2 cellular contexts compared by ENCODE assay signal in the genomic region with DNA sequence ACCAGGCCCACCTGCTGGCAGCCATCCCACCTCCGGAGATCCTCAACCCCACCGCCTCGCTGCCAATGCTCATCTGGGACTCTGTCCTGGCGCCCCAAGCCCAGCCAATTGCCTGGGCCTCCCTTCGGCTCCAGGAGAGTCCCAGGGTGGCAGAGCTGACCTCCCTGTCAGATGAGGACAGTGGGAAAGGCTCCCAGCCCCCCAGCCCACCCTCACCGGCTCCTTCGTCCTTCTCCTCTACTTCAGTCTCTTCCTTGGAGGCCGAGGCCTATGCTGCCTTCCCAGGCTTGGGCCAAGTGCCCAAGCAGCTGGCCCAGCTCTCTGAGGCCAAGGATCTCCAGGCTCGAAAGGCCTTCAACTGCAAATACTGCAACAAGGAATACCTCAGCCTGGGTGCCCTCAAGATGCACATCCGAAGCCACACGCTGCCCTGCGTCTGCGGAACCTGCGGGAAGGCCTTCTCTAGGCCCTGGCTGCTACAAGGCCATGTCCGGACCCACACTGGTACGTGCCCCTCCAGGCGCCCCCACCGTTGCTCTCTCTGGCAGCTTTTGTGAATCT.
TF ChIP-seq lines count a peak whose summit lies in the region.

No MANE protein-coding gene starts in this region.

TF ChIP-seq in K562, 482 proteins besides CTCF, POLR2A, EP300 and RAD21 (continued from another document):
- TF ChIP-seq, protein P1, sequence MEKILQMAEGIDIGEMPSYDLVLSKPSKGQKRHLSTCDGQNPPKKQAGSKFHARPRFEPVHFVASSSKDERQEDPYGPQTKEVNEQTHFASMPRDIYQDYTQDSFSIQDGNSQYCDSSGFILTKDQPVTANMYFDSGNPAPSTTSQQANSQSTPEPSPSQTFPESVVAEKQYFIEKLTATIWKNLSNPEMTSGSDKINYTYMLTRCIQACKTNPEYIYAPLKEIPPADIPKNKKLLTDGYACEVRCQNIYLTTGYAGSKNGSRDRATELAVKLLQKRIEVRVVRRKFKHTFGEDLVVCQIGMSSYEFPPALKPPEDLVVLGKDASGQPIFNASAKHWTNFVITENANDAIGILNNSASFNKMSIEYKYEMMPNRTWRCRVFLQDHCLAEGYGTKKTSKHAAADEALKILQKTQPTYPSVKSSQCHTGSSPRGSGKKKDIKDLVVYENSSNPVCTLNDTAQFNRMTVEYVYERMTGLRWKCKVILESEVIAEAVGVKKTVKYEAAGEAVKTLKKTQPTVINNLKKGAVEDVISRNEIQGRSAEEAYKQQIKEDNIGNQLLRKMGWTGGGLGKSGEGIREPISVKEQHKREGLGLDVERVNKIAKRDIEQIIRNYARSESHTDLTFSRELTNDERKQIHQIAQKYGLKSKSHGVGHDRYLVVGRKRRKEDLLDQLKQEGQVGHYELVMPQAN (IDR thresholded peaks at IDR 0.05; ENCODE audit: borderline replicate concordance) = no peak
- peak; percentile 45; the same call in 1 of the 2 replicates for TF ChIP-seq ZFX (CRISPR knock-in tag; IDR thresholded peaks at IDR 0.05)
- TF ChIP-seq, protein P2, sequence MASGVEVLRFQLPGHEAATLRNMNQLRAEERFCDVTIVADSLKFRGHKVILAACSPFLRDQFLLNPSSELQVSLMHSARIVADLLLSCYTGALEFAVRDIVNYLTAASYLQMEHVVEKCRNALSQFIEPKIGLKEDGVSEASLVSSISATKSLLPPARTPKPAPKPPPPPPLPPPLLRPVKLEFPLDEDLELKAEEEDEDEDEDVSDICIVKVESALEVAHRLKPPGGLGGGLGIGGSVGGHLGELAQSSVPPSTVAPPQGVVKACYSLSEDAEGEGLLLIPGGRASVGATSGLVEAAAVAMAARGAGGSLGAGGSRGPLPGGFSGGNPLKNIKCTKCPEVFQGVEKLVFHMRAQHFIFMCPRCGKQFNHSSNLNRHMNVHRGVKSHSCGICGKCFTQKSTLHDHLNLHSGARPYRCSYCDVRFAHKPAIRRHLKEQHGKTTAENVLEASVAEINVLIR (CRISPR knock-in tag; IDR thresholded peaks at IDR 0.05) = no peak
- no peak for TF ChIP-seq ZNF274 (IDR thresholded peaks at IDR 0.05; ENCODE audit: borderline replicate concordance, low read depth, low read length)
- TF ChIP-seq POLR2G (IDR thresholded peaks at IDR 0.05; ENCODE audit: low read depth, low read length) = peak; percentile 73
- no peak for TF ChIP-seq TAF7 (tag; IDR thresholded peaks at IDR 0.05)
- peak; percentile 25; the same call in 1 of the 2 replicates for TF ChIP-seq ZBTB7A (IDR thresholded peaks at IDR 0.05; ENCODE audit: borderline replicate concordance, control insufficient read depth, low read depth, low read length)
- TF ChIP-seq TEAD4 (IDR thresholded peaks at IDR 0.05; ENCODE audit: low read length) = no peak
- TF ChIP-seq TEAD4 (CRISPR knock-in tag; IDR thresholded peaks at IDR 0.05; ENCODE audit: borderline replicate concordance) = 0 out of 2 replicates have a peak, but pooled peaks have one; percentile 16
- TF ChIP-seq FOXA3 (CRISPR knock-in tag; conservative IDR thresholded peaks at IDR 0.05 in 1 of 2, IDR thresholded peaks at IDR 0.05 in 1 of 2) = 0 out of 4 replicates have a peak, but pooled peaks of 1 of the 2 experiments have one; percentile 17
- no peak for TF ChIP-seq EP400 (IDR thresholded peaks at IDR 0.05)
- no peak for TF ChIP-seq ZSCAN29 (IDR thresholded peaks at IDR 0.05)
- TF ChIP-seq ZNF143 (CRISPR knock-in tag; IDR thresholded peaks at IDR 0.05) = peak; percentile 32; the same call in 1 of the 2 replicates
- no peak for TF ChIP-seq SLC30A9 (CRISPR knock-in tag; IDR thresholded peaks at IDR 0.05)

TF ChIP-seq in HepG2, 621 proteins besides CTCF, POLR2A, EP300 and RAD21 (continued from another document):
- TF ChIP-seq, protein P3, sequence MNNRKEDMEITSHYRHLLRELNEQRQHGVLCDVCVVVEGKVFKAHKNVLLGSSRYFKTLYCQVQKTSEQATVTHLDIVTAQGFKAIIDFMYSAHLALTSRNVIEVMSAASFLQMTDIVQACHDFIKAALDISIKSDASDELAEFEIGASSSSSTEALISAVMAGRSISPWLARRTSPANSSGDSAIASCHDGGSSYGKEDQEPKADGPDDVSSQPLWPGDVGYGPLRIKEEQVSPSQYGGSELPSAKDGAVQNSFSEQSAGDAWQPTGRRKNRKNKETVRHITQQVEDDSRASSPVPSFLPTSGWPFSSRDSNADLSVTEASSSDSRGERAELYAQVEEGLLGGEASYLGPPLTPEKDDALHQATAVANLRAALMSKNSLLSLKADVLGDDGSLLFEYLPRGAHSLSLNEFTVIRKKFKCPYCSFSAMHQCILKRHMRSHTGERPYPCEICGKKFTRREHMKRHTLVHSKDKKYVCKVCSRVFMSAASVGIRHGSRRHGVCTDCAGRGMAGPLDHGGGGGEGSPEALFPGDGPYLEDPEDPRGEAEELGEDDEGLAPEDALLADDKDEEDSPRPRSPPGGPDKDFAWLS (CRISPR knock-in tag; IDR thresholded peaks at IDR 0.05; ENCODE audit: borderline replicate concordance) = no peak
- TF ChIP-seq NFRKB (IDR thresholded peaks at IDR 0.05) (no peak), GZF1 (CRISPR knock-in tag; IDR thresholded peaks at IDR 0.05) (no peak), TRIM24 (CRISPR knock-in tag; IDR thresholded peaks at IDR 0.05) (0 out of 2 replicates have a peak, but pooled peaks have one; percentile 24)
